In the genomic region with DNA sequence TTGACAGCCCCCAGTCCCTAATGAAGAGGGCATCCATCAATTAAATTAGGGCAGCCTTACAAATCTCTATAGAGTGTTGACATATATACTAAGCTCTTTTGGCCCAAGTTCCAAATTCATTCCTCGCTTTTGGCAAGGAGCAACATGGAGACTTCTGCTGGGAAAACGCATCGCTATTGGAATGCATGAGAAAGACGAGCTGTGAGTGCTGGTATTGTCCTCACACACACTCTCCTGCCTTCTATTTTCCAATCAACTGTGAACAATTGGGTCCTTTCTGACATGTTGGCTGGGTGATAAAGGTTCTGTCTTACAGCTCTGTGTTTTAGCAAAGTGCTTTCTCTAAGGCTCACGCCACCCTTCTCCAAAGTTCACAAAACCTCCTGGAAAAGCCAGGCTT, we compare ENCODE assay signal across 19 cellular contexts.
DNase-seq lines count a peak whose midpoint lies in the region; ATAC-seq and TF ChIP-seq lines count a peak whose summit lies in the region.
"Had no signal": no experiment of that assay in that cellular context is flagged by ENCODE, and none has a peak within 500 bp of the region (broad histone marks: within the 10 kb centered on the region; RNA-seq: fewer than 3 reads in every experiment).

No MANE protein-coding gene starts in this region.

- H3K4me2 ChIP-seq in GM23338 = peak overlapping the region; percentile 64
- peak overlapping the region; percentile 31 for H3K4me2 ChIP-seq in neural progenitor cell
- H3K4me2 ChIP-seq: BLaER1 had no signal

- TF ChIP-seq CTCF in GM23338 (conservative IDR thresholded peaks at IDR 0.05; ENCODE audit: low read depth in 2 of 2) (no peak), brain (conservative IDR thresholded peaks at IDR 0.05) (no peak), neural progenitor cell (IDR thresholded peaks at IDR 0.05) (no peak), GM10266 (IDR thresholded peaks at IDR 0.05; ENCODE audit: control insufficient read depth, insufficient read depth, low read depth, missing control alignments) (no peak)

- no peaks in the 10 kb centered on the region for H3K79me2 ChIP-seq in GM23338 (replicated peaks; ENCODE audit: insufficient read depth)
- H3K79me2 ChIP-seq in neural progenitor cell (ENCODE audit: low read depth) = no peaks in the 10 kb centered on the region

- H3K9ac ChIP-seq in neural progenitor cell = no peak overlapping the region
- H3K9ac ChIP-seq: BLaER1 had no signal

- H3K4me3 Mint-ChIP-seq in GM23338 (no peak overlapping the region), brain (peak overlapping the region in 2 of 5 experiments; percentile 21 to 61), neural progenitor cell (no peak overlapping the region), T-helper 17 cell (no peak overlapping the region)
- H3K4me3 Mint-ChIP-seq: CD14-positive monocyte; CD4-positive, alpha-beta memory T cell; HFFc6 had no signal

- peaks cover 5% of the 10 kb centered on the region; the same call in 1 of the 2 replicates for H3K9me2 ChIP-seq in GM23338 (ENCODE audit: insufficient read depth)

- H3K4me1 ChIP-seq in GM23338 (ENCODE audit: insufficient read depth) (peaks cover 23% of the 10 kb centered on the region), neural progenitor cell (peaks cover 23% of the 10 kb centered on the region)
- H3K4me1 ChIP-seq: BLaER1 had no signal

- H3K9me3 Mint-ChIP-seq in GM23338 = no peaks in the 10 kb centered on the region
- no peaks in the 10 kb centered on the region for H3K9me3 Mint-ChIP-seq in brain
- H3K9me3 Mint-ChIP-seq in neural progenitor cell = no peaks in the 10 kb centered on the region

- H3K27ac ChIP-seq in GM23338 (ENCODE audit: low read depth) (no peak overlapping the region), neural progenitor cell (no peak overlapping the region)
- H3K27ac ChIP-seq: BLaER1 had no signal

- H3K36me3 Mint-ChIP-seq in GM23338 (ENCODE audit: low read depth) (no peaks in the 10 kb centered on the region), brain (no peaks in the 10 kb centered on the region), neural progenitor cell (no peaks in the 10 kb centered on the region), T-helper 17 cell (ENCODE audit: low read depth) (no peaks in the 10 kb centered on the region)
- H3K36me3 Mint-ChIP-seq: CD14-positive monocyte; CD4-positive, alpha-beta memory T cell had no signal

- H3K4me3 ChIP-seq in GM23338 = 0 out of 2 replicates have a peak overlapping the region, but pooled peaks have one; percentile 16
- no peak overlapping the region for H3K4me3 ChIP-seq in neural progenitor cell
- H3K4me3 ChIP-seq: BLaER1 had no signal

- H3F3A ChIP-seq in GM23338 (replicated peaks; ENCODE audit: low read depth) = no peaks in the 10 kb centered on the region
- H3F3A ChIP-seq in neural progenitor cell (ENCODE audit: low read depth) = peaks cover 8% of the 10 kb centered on the region

- H3K9me3 ChIP-seq in neural progenitor cell (ENCODE audit: low read depth) (no peaks in the 10 kb centered on the region), T-helper 17 cell (ENCODE audit: control insufficient read depth, low read length, poor library complexity, severe bottlenecking) (no peaks in the 10 kb centered on the region)
- H3K9me3 ChIP-seq: BLaER1 had no signal

- H3K27ac Mint-ChIP-seq in GM23338 = no peak overlapping the region
- peak overlapping the region in 3 of 5 experiments; percentile 20 to 91 (median 23) for H3K27ac Mint-ChIP-seq in brain
- H3K27ac Mint-ChIP-seq in neural progenitor cell = no peak overlapping the region
- H3K27ac Mint-ChIP-seq in T-helper 17 cell = no peak overlapping the region
- H3K27ac Mint-ChIP-seq: CD14-positive monocyte, HFFc6 had no signal

- no peaks in the 10 kb centered on the region for H4K20me1 ChIP-seq in GM23338 (replicated peaks; ENCODE audit: insufficient read depth)
- H4K20me1 ChIP-seq in neural progenitor cell (ENCODE audit: low read depth) = no peaks in the 10 kb centered on the region
- H4K20me1 ChIP-seq: BLaER1 had no signal

- ATAC-seq in GM23338 (peak; percentile 55), T-helper 17 cell (no peak), HG03196 (IDR thresholded peaks at IDR 0.05; ENCODE audit: unreplicated experiment) (no peak)
- ATAC-seq: HCT116 had no signal

- no peaks in the 10 kb centered on the region for H3K36me3 ChIP-seq in GM23338 (ENCODE audit: insufficient read depth)
- no peaks in the 10 kb centered on the region for H3K36me3 ChIP-seq in neural progenitor cell
- H3K36me3 ChIP-seq: BLaER1 had no signal

- H3K27me3 Mint-ChIP-seq in GM23338 (ENCODE audit: insufficient read depth, low read depth, poor library complexity) (peaks cover 4% of the 10 kb centered on the region), brain (peaks cover 12% of the 10 kb centered on the region), neural progenitor cell (ENCODE audit: insufficient read depth, low read depth) (peaks cover 4% of the 10 kb centered on the region), T-helper 17 cell (peaks cover 26% of the 10 kb centered on the region)

- DNase-seq in GM23338 (ENCODE audit: low spot score) (no peak), globus pallidus (ENCODE audit: low spot score) (peak; percentile 31), neural progenitor cell (ENCODE audit: low spot score) (peak; percentile 30), NCI-H146 (lab: John Stamatoyannopoulos, UW) (no peak), T-helper 17 cell (no peak), GM10266 (ENCODE audit: extremely low spot score) (no peak)
- DNase-seq: 8988T; CD4-positive, alpha-beta memory T cell; DMS153; DMS79; GDM1; GOT3; HFFc6; IMR-90 had no signal

- peaks cover 26% of the 10 kb centered on the region; the same call in 2 of the 3 replicates for H3K4me1 Mint-ChIP-seq in GM23338
- peaks cover 53% of the 10 kb centered on the region for H3K4me1 Mint-ChIP-seq in brain
- H3K4me1 Mint-ChIP-seq in neural progenitor cell = peaks cover 17% of the 10 kb centered on the region
- H3K4me1 Mint-ChIP-seq in T-helper 17 cell = no peaks in the 10 kb centered on the region
- H3K4me1 Mint-ChIP-seq: CD14-positive monocyte; CD4-positive, alpha-beta memory T cell had no signal

- no peak overlapping the region for H2AFZ ChIP-seq in GM23338
- H2AFZ ChIP-seq in neural progenitor cell (replicated peaks) = no peak overlapping the region

- no peaks in the 10 kb centered on the region for H3K27me3 ChIP-seq in GM23338 (ENCODE audit: insufficient read depth)
- peaks cover 4% of the 10 kb centered on the region for H3K27me3 ChIP-seq in neural progenitor cell
- H3K27me3 ChIP-seq: BLaER1 had no signal

TF ChIP-seq in GM23338, 12 proteins besides CTCF, POLR2A, EP300 and RAD21 (continues in another document):
- no peak for TF ChIP-seq EZH2 (IDR thresholded peaks at IDR 0.05; ENCODE audit: low read depth, unreplicated experiment)
- TF ChIP-seq, protein P1, sequence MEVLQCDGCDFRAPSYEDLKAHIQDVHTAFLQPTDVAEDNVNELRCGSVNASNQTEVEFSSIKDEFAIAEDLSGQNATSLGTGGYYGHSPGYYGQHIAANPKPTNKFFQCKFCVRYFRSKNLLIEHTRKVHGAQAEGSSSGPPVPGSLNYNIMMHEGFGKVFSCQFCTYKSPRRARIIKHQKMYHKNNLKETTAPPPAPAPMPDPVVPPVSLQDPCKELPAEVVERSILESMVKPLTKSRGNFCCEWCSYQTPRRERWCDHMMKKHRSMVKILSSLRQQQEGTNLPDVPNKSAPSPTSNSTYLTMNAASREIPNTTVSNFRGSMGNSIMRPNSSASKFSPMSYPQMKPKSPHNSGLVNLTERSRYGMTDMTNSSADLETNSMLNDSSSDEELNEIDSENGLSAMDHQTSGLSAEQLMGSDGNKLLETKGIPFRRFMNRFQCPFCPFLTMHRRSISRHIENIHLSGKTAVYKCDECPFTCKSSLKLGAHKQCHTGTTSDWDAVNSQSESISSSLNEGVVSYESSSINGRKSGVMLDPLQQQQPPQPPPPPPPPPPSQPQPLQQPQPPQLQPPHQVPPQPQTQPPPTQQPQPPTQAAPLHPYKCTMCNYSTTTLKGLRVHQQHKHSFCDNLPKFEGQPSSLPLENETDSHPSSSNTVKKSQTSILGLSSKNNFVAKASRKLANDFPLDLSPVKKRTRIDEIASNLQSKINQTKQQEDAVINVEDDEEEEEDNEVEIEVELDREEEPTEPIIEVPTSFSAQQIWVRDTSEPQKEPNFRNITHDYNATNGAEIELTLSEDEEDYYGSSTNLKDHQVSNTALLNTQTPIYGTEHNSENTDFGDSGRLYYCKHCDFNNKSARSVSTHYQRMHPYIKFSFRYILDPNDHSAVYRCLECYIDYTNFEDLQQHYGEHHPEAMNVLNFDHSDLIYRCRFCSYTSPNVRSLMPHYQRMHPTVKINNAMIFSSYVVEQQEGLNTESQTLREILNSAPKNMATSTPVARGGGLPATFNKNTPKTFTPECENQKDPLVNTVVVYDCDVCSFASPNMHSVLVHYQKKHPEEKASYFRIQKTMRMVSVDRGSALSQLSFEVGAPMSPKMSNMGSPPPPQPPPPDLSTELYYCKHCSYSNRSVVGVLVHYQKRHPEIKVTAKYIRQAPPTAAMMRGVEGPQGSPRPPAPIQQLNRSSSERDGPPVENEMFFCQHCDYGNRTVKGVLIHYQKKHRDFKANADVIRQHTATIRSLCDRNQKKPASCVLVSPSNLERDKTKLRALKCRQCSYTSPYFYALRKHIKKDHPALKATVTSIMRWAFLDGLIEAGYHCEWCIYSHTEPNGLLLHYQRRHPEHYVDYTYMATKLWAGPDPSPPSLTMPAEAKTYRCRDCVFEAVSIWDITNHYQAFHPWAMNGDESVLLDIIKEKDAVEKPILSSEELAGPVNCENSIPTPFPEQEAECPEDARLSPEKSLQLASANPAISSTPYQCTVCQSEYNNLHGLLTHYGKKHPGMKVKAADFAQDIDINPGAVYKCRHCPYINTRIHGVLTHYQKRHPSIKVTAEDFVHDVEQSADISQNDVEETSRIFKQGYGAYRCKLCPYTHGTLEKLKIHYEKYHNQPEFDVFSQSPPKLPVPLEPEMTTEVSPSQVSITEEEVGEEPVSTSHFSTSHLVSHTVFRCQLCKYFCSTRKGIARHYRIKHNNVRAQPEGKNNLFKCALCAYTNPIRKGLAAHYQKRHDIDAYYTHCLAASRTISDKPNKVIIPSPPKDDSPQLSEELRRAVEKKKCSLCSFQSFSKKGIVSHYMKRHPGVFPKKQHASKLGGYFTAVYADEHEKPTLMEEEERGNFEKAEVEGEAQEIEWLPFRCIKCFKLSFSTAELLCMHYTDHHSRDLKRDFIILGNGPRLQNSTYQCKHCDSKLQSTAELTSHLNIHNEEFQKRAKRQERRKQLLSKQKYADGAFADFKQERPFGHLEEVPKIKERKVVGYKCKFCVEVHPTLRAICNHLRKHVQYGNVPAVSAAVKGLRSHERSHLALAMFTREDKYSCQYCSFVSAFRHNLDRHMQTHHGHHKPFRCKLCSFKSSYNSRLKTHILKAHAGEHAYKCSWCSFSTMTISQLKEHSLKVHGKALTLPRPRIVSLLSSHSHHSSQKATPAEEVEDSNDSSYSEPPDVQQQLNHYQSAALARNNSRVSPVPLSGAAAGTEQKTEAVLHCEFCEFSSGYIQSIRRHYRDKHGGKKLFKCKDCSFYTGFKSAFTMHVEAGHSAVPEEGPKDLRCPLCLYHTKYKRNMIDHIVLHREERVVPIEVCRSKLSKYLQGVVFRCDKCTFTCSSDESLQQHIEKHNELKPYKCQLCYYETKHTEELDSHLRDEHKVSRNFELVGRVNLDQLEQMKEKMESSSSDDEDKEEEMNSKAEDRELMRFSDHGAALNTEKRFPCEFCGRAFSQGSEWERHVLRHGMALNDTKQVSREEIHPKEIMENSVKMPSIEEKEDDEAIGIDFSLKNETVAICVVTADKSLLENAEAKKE (CRISPR knock-in tag; IDR thresholded peaks at IDR 0.05) = no peak

Comparison
In these comparisons a context has a peak if more than half of its experiments do, and no peak if none do; other contexts are left out.
1. DNase-seq: peak in globus pallidus (single experiment) and neural progenitor cell (single experiment); none in GM23338 (single experiment), NCI-H146 (single experiment), T-helper 17 cell (0 of 3) and GM10266 (single experiment).
2. H3K27ac Mint-ChIP-seq: peak in brain (3 of 5); none in GM23338 (single experiment), neural progenitor cell (single experiment) and T-helper 17 cell (single experiment).